8 cellular contexts compared by ENCODE assay signal in the genomic region with DNA sequence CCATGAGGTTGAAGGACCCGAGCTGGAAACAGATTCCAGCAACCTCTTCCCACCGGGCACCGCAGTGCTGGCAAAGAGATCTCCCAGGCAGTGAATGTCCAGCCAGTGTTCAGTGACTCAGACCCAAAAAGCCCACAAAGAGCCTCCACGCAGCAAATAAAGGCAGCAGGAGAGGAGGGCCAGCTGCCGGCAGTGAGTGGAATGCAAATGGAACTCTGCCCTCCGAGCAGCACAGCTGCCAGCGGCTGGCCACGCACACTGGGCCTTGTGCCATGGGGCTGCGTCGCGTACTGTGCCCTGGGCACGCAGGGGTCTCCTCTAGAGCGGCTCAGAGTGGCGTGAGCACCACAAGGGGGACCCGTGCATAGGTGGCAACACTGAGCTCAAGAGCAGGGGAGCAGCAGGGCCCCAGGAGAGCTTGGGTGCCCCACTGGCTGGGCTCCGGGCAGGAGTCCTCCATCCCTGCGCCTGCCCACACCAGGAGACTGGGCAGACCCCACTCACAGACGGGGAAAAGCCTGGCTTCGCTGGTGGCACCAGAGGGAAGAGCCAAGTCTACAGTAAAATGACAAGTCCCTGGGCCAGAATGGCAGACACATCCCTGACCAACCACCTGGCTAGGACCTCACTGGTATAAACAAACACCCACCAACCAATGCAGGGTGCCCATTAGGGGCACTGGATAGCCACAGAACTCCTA. TPM values are rescaled to one million over a fixed set of nuclear protein-coding genes. Genes with fewer than 3 reads are reported as not detected.
DNase-seq lines count a peak whose midpoint lies in the region; ATAC-seq, FAIRE-seq and TF ChIP-seq lines count a peak whose summit lies in the region.
"Not testable (repeated sequence)": the region's sequence is repeated elsewhere in the genome, so short reads cannot be mapped to it uniquely, and the experiment has no call there.

No MANE protein-coding gene starts in this region.

- intact Hi-C loops in kidney (cut with DNase I); sciatic nerve (cut with DNase I): not testable (repeated sequence)

- not testable (repeated sequence) for H3K27me3 ChIP-seq in MG63; astrocyte (ENCODE audit: insufficient read depth, low read length); fibroblast of lung (ENCODE audit: control insufficient read depth, insufficient read depth, low read length)

- not testable (repeated sequence) for H3K79me2 ChIP-seq in astrocyte (ENCODE audit: insufficient read depth, low read length); fibroblast of lung (ENCODE audit: control insufficient read depth, insufficient read depth, low read length)

- TF ChIP-seq CTCF in astrocyte (IDR thresholded peaks at IDR 0.05; ENCODE audit: insufficient read depth, low read depth, low read length); fibroblast of lung (conservative IDR thresholded peaks at IDR 0.05 in 1 of 2, IDR thresholded peaks at IDR 0.05 in 1 of 2; ENCODE audit: low read depth in 1 of 2, low read length in 2 of 2); kidney (IDR thresholded peaks at IDR 0.05; ENCODE audit: borderline replicate concordance, extremely low read depth, insufficient read depth); type B pancreatic cell (conservative IDR thresholded peaks at IDR 0.05): not testable (repeated sequence)

- not testable (repeated sequence) for H3K27me3 Mint-ChIP-seq in astrocyte (ENCODE audit: low read depth, unreplicated experiment); type B pancreatic cell

- not testable (repeated sequence) for H3K9me3 Mint-ChIP-seq in astrocyte (ENCODE audit: unreplicated experiment); type B pancreatic cell

- H3K4me1 ChIP-seq in astrocyte (ENCODE audit: insufficient read depth, low read length); fibroblast of lung (ENCODE audit: control insufficient read depth, extremely low read depth, insufficient read depth, low read length); kidney (ENCODE audit: control insufficient read depth in 1 of 2, insufficient read depth in 1 of 2, low read depth in 1 of 2, low read length in 2 of 2): not testable (repeated sequence)

- H4K20me1 ChIP-seq in astrocyte (ENCODE audit: insufficient read depth, low read length); fibroblast of lung (ENCODE audit: control insufficient read depth, extremely low read depth, insufficient read depth, low read length): not testable (repeated sequence)

- not testable (repeated sequence) for FAIRE-seq in astrocyte (lab: Jason Lieb, UNC); kidney (lab: Jason Lieb, UNC)

- H3K4me3 ChIP-seq in MG63; astrocyte (ENCODE audit: insufficient read depth, low read depth, low read length); fibroblast of lung (replicated peaks in 1 of 4; ENCODE audit: control extremely low read depth in 1 of 4, insufficient read depth in 1 of 4, low read depth in 3 of 4, low read length in 4 of 4); kidney (ENCODE audit: low read length in 2 of 2): not testable (repeated sequence)

- not testable (repeated sequence) for H3K4me3 Mint-ChIP-seq in astrocyte (ENCODE audit: unreplicated experiment); type B pancreatic cell

- not testable (repeated sequence) for H3K27ac ChIP-seq in astrocyte (ENCODE audit: low read depth, low read length); fibroblast of lung (ENCODE audit: insufficient read depth, low read length); kidney (ENCODE audit: low read depth in 2 of 2, low read length in 2 of 2)

- not testable (repeated sequence) for H2AFZ ChIP-seq in astrocyte (ENCODE audit: low read depth, low read length); fibroblast of lung (ENCODE audit: low read length)

- H3K4me1 Mint-ChIP-seq in astrocyte (ENCODE audit: low read depth, unreplicated experiment); type B pancreatic cell (ENCODE audit: unreplicated experiment): not testable (repeated sequence)

- H3K9ac ChIP-seq in astrocyte (ENCODE audit: low read length); fibroblast of lung (ENCODE audit: insufficient read depth, low read length); kidney (ENCODE audit: low read length in 2 of 2): not testable (repeated sequence)

- not testable (repeated sequence) for H3K36me3 Mint-ChIP-seq in astrocyte (ENCODE audit: low read depth, unreplicated experiment); type B pancreatic cell

- peak; percentile 55 for DNase-seq in MG63
- DNase-seq in activated CD4-positive, CD25-positive, alpha-beta regulatory T cell treated with anti-CD3 and anti-CD28 coated beads, Interleukin-2, amount 50 U/mL, for 72 hours, result peak; percentile 9
- DNase-seq in astrocyte (ENCODE audit: low read depth), result peak; percentile 34
- peak; percentile 32 to 57 for DNase-seq in fibroblast of lung (ENCODE audit: low read depth in 2 of 2)
- peak; percentile 32 for DNase-seq in kidney
- peak; percentile 79 for DNase-seq in myocyte (ENCODE audit: low read depth)
- peak; percentile 22 for DNase-seq in sciatic nerve (ENCODE audit: low spot score)
- peak; percentile 27 for DNase-seq in type B pancreatic cell (ENCODE audit: extremely low spot score, unreplicated experiment)

- not testable (repeated sequence) for H3K9me3 ChIP-seq in MG63; astrocyte (ENCODE audit: insufficient read depth, low read depth, low read length); fibroblast of lung (ENCODE audit: control insufficient read depth, insufficient read depth, low read depth, low read length); kidney (ENCODE audit: control insufficient read depth in 1 of 2, low read length in 2 of 2)

- H3K36me3 ChIP-seq in MG63; astrocyte (ENCODE audit: insufficient read depth, low read length); kidney (ENCODE audit: control insufficient read depth in 1 of 2, insufficient read depth in 2 of 2, low read length in 2 of 2): not testable (repeated sequence)
- peaks cover 19% of the 10 kb centered on the region for H3K36me3 ChIP-seq in fibroblast of lung (ENCODE audit: control insufficient read depth, insufficient read depth, low read length)

- not testable (repeated sequence) for ATAC-seq in sciatic nerve

- not testable (repeated sequence) for H3K27ac Mint-ChIP-seq in astrocyte (ENCODE audit: unreplicated experiment); type B pancreatic cell

- H3K4me2 ChIP-seq in astrocyte (ENCODE audit: low read length); fibroblast of lung (ENCODE audit: extremely low read depth, insufficient read depth, low read length): not testable (repeated sequence)

RNA-seq across cellular contexts. Expression of gene POLR2J, which starts 3.8 kb away (rescaled TPM):
- total RNA-seq in MG63 (2014; rRNA removed; shearing (Covaris generic); ENCODE audit: low replicate concordance), result 18.4 and 45.5 TPM in 2 replicates
- total RNA-seq in astrocyte (36.9 and 41.4 TPM in 2 replicates), fibroblast of lung (27.0 and 37.2 TPM in 2 replicates), kidney (42.0 TPM), myocyte (33.1 and 58.9 TPM in 2 replicates), sciatic nerve (31.6 TPM), type B pancreatic cell (ENCODE audit: low replicate concordance) (45.2 and 48.1 TPM in 2 replicates)
- polyA plus RNA-seq in fibroblast of lung (55.3 and 91.2 TPM in 2 replicates), kidney (ENCODE audit: insufficient read depth, low read depth, low replicate concordance) (117 TPM)
- polyA plus RNA-seq in fibroblast of lung (2012), result 67.2 and 94.6 TPM in 2 replicates
- polyA minus RNA-seq in fibroblast of lung (ENCODE audit: low replicate concordance), result 8.0 and 13.8 TPM in 2 replicates
- 193 TPM for polyA plus RNA-seq in myocyte (2012)

RNA-seq across cellular contexts. Expression of gene LRWD1, which starts 10.1 kb away (rescaled TPM):
- total RNA-seq in MG63 (2014; rRNA removed; shearing (Covaris generic); ENCODE audit: low replicate concordance), result 19.6 and 29.7 TPM in 2 replicates
- total RNA-seq in astrocyte (26.2 and 28.5 TPM in 2 replicates), fibroblast of lung (14.5 and 18.7 TPM in 2 replicates), kidney (14.1 TPM), myocyte (41.3 and 52.0 TPM in 2 replicates), sciatic nerve (11.1 TPM), type B pancreatic cell (ENCODE audit: low replicate concordance) (16.5 and 23.5 TPM in 2 replicates)
- polyA plus RNA-seq in fibroblast of lung (7.4 and 12.1 TPM in 2 replicates), kidney (ENCODE audit: insufficient read depth, low read depth, low replicate concordance) (14.0 TPM)
- 10.0 and 16.9 TPM in 2 replicates for polyA plus RNA-seq in fibroblast of lung (2012)
- 12.9 and 18.0 TPM in 2 replicates for polyA minus RNA-seq in fibroblast of lung (ENCODE audit: low replicate concordance)
- 25.9 TPM for polyA plus RNA-seq in myocyte (2012)

RNA-seq across cellular contexts. Expression of gene ALKBH4, which starts 10.2 kb away (rescaled TPM):
- 10.8 and 17.1 TPM in 2 replicates for total RNA-seq in MG63 (2014; rRNA removed; shearing (Covaris generic); ENCODE audit: low replicate concordance)
- total RNA-seq in astrocyte (8.7 and 12.4 TPM in 2 replicates), fibroblast of lung (11.6 and 13.2 TPM in 2 replicates), kidney (14.0 TPM), myocyte (17.5 and 28.7 TPM in 2 replicates), sciatic nerve (8.6 TPM), type B pancreatic cell (ENCODE audit: low replicate concordance) (11.2 and 13.3 TPM in 2 replicates)
- polyA plus RNA-seq in fibroblast of lung (3.7 and 4.3 TPM in 2 replicates), kidney (ENCODE audit: insufficient read depth, low read depth, low replicate concordance) (15.4 TPM)
- polyA plus RNA-seq in fibroblast of lung (2012), result 6.8 and 9.4 TPM in 2 replicates
- 3.7 and 9.0 TPM in 2 replicates for polyA minus RNA-seq in fibroblast of lung (ENCODE audit: low replicate concordance)
- 13.2 TPM for polyA plus RNA-seq in myocyte (2012)

RNA-seq across cellular contexts. Expression of gene ORAI2, which starts 41.5 kb away (rescaled TPM):
- total RNA-seq in MG63 (2014; rRNA removed; shearing (Covaris generic); ENCODE audit: low replicate concordance), result 24.3 and 27.1 TPM in 2 replicates
- total RNA-seq in astrocyte (57.6 and 64.4 TPM in 2 replicates), fibroblast of lung (14.9 and 26.6 TPM in 2 replicates), kidney (45.6 TPM), myocyte (33.5 and 55.6 TPM in 2 replicates), sciatic nerve (18.0 TPM), type B pancreatic cell (ENCODE audit: low replicate concordance) (23.1 and 34.9 TPM in 2 replicates)
- polyA plus RNA-seq in fibroblast of lung (20.3 and 22.1 TPM in 2 replicates), kidney (ENCODE audit: insufficient read depth, low read depth, low replicate concordance) (13.8 TPM)
- 40.1 and 40.2 TPM in 2 replicates for polyA plus RNA-seq in fibroblast of lung (2012)
- polyA minus RNA-seq in fibroblast of lung (ENCODE audit: low replicate concordance), result 62.5 and 69.8 TPM in 2 replicates
- 63.7 TPM for polyA plus RNA-seq in myocyte (2012)

RNA-seq across cellular contexts. Expression of gene RASA4B, which starts 42.7 kb away (rescaled TPM):
- total RNA-seq in MG63 (2014; rRNA removed; shearing (Covaris generic); ENCODE audit: low replicate concordance), result 0.12 and 1.7 TPM in 2 replicates
- total RNA-seq in astrocyte (1.1 and 1.7 TPM in 2 replicates), fibroblast of lung (1.5 and 2.1 TPM in 2 replicates), kidney (22.5 TPM), myocyte (17.4 and 19.8 TPM in 2 replicates), sciatic nerve (59.3 TPM), type B pancreatic cell (ENCODE audit: low replicate concordance) (5.5 and 7.1 TPM in 2 replicates)
- polyA plus RNA-seq in fibroblast of lung (0.68 and 1.4 TPM in 2 replicates), kidney (ENCODE audit: insufficient read depth, low read depth, low replicate concordance) (24.0 TPM)
- polyA plus RNA-seq in fibroblast of lung (2012), result 2.5 and 4.8 TPM in 2 replicates
- 3.6 TPM in 1 of 2 replicates, not detected in the other for polyA minus RNA-seq in fibroblast of lung (ENCODE audit: low replicate concordance)
- polyA plus RNA-seq in myocyte (2012), result 18.7 TPM

Comparison
In these comparisons a context has a peak if more than half of its experiments do, and no peak if none do; other contexts are left out.
1. DNase-seq: peak in every context shown above with its lines; median percentile 79 in myocyte; 55 in MG63; 44 in fibroblast of lung; 34 in astrocyte; 32 in kidney; 27 in type B pancreatic cell; 22 in sciatic nerve; 9 in activated CD4-positive, CD25-positive, alpha-beta regulatory T cell treated with anti-CD3 and anti-CD28 coated beads, Interleukin-2, amount 50 U/mL, for 72 hours.